Comparison of ENCODE assay signal across 2 cellular contexts in the genomic region with DNA sequence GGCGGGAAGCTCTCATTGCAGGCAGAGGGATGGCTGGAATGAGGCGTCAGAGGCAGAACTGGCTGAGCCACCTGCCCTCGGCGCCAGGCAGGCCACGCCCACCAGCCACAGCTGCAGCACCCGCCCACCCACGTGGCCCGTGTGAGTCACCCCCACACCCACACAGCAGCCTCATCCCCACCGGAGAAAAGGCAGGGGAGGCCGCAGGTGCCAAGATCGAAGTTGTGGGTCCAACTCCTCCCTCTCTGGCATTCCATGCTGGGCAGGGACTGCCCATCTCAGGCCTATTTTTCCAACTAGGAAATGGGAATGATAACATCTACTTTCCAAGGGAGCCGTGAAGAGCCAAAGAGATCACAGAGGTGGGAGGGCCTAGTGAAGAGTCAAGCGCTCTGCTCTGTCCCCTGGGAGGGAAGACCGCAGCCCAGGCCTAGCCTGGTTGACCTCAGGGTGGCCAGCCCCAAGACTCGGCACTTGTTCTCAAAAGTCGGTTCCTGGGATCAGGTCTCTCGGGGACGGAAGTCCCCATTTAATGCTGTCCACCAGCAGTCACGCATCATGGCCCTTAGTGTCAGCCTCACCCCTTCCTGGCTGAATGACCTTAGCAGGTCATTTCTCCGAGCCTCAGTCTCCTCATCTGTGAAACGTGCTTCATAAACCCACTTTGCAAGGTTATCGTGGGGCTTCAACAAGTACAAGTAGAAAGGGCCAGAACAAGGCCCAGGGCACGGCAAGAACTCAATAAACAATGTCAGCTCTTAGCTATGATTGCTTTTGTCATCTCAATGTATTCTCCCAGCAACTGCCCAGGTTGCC.
A peak's percentile ranks its signal among the peaks of the same experiment; 100 is the strongest.
TF ChIP-seq lines count a peak whose summit lies in the region.

A gene (minus strand): TSS at position 45 of the 816 bp plus-strand sequence. CDS start 2,962 bp downstream, outside the sequence.

TF ChIP-seq in HEK293, 187 proteins besides CTCF, POLR2A, EP300 and RAD21:
- TF ChIP-seq ZNF423 (tag by site-specific recombination; IDR thresholded peaks at IDR 0.05) (no peak), EGR2 (tag by site-specific recombination; IDR thresholded peaks at IDR 0.05; ENCODE audit: low read depth) (peak; percentile 81), ZFHX2 (tag by site-specific recombination; conservative IDR thresholded peaks at IDR 0.05) (peak; percentile 90), SP3 (tag by site-specific recombination; IDR thresholded peaks at IDR 0.05) (0 out of 2 replicates have a peak, but pooled peaks have one; percentile 27), ZNF776 (tag by site-specific recombination; IDR thresholded peaks at IDR 0.05; ENCODE audit: borderline replicate concordance) (no peak), KLF9 (tag by site-specific recombination; IDR thresholded peaks at IDR 0.05; ENCODE audit: low read depth) (peak; percentile 70), KLF16 (tag by site-specific recombination; IDR thresholded peaks at IDR 0.05) (peak; percentile 49; the same call in 1 of the 2 replicates), KLF1 (tag by site-specific recombination; IDR thresholded peaks at IDR 0.05) (peak; percentile 51)
- TF ChIP-seq, protein P1, sequence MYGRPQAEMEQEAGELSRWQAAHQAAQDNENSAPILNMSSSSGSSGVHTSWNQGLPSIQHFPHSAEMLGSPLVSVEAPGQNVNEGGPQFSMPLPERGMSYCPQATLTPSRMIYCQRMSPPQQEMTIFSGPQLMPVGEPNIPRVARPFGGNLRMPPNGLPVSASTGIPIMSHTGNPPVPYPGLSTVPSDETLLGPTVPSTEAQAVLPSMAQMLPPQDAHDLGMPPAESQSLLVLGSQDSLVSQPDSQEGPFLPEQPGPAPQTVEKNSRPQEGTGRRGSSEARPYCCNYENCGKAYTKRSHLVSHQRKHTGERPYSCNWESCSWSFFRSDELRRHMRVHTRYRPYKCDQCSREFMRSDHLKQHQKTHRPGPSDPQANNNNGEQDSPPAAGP (tag by site-specific recombination; IDR thresholded peaks at IDR 0.05), result 0 out of 2 replicates have a peak, but pooled peaks have one; percentile 0
- TF ChIP-seq, protein P2, sequence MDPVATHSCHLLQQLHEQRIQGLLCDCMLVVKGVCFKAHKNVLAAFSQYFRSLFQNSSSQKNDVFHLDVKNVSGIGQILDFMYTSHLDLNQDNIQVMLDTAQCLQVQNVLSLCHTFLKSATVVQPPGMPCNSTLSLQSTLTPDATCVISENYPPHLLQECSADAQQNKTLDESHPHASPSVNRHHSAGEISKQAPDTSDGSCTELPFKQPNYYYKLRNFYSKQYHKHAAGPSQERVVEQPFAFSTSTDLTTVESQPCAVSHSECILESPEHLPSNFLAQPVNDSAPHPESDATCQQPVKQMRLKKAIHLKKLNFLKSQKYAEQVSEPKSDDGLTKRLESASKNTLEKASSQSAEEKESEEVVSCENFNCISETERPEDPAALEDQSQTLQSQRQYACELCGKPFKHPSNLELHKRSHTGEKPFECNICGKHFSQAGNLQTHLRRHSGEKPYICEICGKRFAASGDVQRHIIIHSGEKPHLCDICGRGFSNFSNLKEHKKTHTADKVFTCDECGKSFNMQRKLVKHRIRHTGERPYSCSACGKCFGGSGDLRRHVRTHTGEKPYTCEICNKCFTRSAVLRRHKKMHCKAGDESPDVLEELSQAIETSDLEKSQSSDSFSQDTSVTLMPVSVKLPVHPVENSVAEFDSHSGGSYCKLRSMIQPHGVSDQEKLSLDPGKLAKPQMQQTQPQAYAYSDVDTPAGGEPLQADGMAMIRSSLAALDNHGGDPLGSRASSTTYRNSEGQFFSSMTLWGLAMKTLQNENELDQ (tag by site-specific recombination; IDR thresholded peaks at IDR 0.05; ENCODE audit: low read depth), result no peak
TF ChIP-seq in HEK293: peak in this region for 7.

TF ChIP-seq in K562, 482 proteins besides CTCF, POLR2A, EP300 and RAD21 (continues in another document):
- TF ChIP-seq NCOA4 (IDR thresholded peaks at IDR 0.05; ENCODE audit: partially characterized antibody) (no peak), CBFB (CRISPR knock-in tag; IDR thresholded peaks at IDR 0.05) (no peak), BHLHE40 (IDR thresholded peaks at IDR 0.05; ENCODE audit: low read length) (0 out of 2 replicates have a peak, but pooled peaks have one; percentile 23), EGR1 (conservative IDR thresholded peaks at IDR 0.05) (peak; percentile 88), CBFA2T3 (IDR thresholded peaks at IDR 0.05) (peak; percentile 57), ESRRA (IDR thresholded peaks at IDR 0.05; ENCODE audit: borderline replicate concordance, low read depth) (0 out of 2 replicates have a peak, but pooled peaks have one; percentile 32), NRF1 (conservative IDR thresholded peaks at IDR 0.05 in 1 of 2, IDR thresholded peaks at IDR 0.05 in 1 of 2) (peak in 1 of 2 experiments; percentile 8; a peak in 1 of 4 replicates), MYC (IDR thresholded peaks at IDR 0.05; ENCODE audit: low read depth, low read length) (0 out of 2 replicates have a peak, but pooled peaks have one; percentile 41), MYC (CRISPR knock-in tag; IDR thresholded peaks at IDR 0.05; ENCODE audit: borderline replicate concordance, low read depth) (no peak), RAD51 (IDR thresholded peaks at IDR 0.05; ENCODE audit: borderline replicate concordance, low read depth) (peak; percentile 66), CBFA2T2 (conservative IDR thresholded peaks at IDR 0.05) (peak; percentile 61), JUN (IDR thresholded peaks at IDR 0.05; ENCODE audit: borderline replicate concordance, low read depth, low read length) (peak; percentile 77), JUN (CRISPR knock-in tag; IDR thresholded peaks at IDR 0.05; ENCODE audit: borderline replicate concordance) (no peak), HNRNPH1 (optimal IDR thresholded peaks at IDR 0.05; ENCODE audit: low read depth, low read length) (no peak)
- TF ChIP-seq, protein P3, sequence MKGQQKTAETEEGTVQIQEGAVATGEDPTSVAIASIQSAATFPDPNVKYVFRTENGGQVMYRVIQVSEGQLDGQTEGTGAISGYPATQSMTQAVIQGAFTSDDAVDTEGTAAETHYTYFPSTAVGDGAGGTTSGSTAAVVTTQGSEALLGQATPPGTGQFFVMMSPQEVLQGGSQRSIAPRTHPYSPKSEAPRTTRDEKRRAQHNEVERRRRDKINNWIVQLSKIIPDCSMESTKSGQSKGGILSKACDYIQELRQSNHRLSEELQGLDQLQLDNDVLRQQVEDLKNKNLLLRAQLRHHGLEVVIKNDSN (CRISPR knock-in tag; IDR thresholded peaks at IDR 0.05), result peak; percentile 94
- TF ChIP-seq, protein P4, sequence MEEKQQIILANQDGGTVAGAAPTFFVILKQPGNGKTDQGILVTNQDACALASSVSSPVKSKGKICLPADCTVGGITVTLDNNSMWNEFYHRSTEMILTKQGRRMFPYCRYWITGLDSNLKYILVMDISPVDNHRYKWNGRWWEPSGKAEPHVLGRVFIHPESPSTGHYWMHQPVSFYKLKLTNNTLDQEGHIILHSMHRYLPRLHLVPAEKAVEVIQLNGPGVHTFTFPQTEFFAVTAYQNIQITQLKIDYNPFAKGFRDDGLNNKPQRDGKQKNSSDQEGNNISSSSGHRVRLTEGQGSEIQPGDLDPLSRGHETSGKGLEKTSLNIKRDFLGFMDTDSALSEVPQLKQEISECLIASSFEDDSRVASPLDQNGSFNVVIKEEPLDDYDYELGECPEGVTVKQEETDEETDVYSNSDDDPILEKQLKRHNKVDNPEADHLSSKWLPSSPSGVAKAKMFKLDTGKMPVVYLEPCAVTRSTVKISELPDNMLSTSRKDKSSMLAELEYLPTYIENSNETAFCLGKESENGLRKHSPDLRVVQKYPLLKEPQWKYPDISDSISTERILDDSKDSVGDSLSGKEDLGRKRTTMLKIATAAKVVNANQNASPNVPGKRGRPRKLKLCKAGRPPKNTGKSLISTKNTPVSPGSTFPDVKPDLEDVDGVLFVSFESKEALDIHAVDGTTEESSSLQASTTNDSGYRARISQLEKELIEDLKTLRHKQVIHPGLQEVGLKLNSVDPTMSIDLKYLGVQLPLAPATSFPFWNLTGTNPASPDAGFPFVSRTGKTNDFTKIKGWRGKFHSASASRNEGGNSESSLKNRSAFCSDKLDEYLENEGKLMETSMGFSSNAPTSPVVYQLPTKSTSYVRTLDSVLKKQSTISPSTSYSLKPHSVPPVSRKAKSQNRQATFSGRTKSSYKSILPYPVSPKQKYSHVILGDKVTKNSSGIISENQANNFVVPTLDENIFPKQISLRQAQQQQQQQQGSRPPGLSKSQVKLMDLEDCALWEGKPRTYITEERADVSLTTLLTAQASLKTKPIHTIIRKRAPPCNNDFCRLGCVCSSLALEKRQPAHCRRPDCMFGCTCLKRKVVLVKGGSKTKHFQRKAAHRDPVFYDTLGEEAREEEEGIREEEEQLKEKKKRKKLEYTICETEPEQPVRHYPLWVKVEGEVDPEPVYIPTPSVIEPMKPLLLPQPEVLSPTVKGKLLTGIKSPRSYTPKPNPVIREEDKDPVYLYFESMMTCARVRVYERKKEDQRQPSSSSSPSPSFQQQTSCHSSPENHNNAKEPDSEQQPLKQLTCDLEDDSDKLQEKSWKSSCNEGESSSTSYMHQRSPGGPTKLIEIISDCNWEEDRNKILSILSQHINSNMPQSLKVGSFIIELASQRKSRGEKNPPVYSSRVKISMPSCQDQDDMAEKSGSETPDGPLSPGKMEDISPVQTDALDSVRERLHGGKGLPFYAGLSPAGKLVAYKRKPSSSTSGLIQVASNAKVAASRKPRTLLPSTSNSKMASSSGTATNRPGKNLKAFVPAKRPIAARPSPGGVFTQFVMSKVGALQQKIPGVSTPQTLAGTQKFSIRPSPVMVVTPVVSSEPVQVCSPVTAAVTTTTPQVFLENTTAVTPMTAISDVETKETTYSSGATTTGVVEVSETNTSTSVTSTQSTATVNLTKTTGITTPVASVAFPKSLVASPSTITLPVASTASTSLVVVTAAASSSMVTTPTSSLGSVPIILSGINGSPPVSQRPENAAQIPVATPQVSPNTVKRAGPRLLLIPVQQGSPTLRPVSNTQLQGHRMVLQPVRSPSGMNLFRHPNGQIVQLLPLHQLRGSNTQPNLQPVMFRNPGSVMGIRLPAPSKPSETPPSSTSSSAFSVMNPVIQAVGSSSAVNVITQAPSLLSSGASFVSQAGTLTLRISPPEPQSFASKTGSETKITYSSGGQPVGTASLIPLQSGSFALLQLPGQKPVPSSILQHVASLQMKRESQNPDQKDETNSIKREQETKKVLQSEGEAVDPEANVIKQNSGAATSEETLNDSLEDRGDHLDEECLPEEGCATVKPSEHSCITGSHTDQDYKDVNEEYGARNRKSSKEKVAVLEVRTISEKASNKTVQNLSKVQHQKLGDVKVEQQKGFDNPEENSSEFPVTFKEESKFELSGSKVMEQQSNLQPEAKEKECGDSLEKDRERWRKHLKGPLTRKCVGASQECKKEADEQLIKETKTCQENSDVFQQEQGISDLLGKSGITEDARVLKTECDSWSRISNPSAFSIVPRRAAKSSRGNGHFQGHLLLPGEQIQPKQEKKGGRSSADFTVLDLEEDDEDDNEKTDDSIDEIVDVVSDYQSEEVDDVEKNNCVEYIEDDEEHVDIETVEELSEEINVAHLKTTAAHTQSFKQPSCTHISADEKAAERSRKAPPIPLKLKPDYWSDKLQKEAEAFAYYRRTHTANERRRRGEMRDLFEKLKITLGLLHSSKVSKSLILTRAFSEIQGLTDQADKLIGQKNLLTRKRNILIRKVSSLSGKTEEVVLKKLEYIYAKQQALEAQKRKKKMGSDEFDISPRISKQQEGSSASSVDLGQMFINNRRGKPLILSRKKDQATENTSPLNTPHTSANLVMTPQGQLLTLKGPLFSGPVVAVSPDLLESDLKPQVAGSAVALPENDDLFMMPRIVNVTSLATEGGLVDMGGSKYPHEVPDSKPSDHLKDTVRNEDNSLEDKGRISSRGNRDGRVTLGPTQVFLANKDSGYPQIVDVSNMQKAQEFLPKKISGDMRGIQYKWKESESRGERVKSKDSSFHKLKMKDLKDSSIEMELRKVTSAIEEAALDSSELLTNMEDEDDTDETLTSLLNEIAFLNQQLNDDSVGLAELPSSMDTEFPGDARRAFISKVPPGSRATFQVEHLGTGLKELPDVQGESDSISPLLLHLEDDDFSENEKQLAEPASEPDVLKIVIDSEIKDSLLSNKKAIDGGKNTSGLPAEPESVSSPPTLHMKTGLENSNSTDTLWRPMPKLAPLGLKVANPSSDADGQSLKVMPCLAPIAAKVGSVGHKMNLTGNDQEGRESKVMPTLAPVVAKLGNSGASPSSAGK (IDR thresholded peaks at IDR 0.05), result peak; percentile 76
- TF ChIP-seq, protein P5, sequence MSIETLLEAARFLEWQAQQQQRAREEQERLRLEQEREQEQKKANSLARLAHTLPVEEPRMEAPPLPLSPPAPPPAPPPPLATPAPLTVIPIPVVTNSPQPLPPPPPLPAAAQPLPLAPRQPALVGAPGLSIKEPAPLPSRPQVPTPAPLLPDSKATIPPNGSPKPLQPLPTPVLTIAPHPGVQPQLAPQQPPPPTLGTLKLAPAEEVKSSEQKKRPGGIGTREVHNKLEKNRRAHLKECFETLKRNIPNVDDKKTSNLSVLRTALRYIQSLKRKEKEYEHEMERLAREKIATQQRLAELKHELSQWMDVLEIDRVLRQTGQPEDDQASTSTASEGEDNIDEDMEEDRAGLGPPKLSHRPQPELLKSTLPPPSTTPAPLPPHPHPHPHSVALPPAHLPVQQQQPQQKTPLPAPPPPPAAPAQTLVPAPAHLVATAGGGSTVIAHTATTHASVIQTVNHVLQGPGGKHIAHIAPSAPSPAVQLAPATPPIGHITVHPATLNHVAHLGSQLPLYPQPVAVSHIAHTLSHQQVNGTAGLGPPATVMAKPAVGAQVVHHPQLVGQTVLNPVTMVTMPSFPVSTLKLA (conservative IDR thresholded peaks at IDR 0.05), result peak; percentile 75 to 80
- TF ChIP-seq, protein P6, sequence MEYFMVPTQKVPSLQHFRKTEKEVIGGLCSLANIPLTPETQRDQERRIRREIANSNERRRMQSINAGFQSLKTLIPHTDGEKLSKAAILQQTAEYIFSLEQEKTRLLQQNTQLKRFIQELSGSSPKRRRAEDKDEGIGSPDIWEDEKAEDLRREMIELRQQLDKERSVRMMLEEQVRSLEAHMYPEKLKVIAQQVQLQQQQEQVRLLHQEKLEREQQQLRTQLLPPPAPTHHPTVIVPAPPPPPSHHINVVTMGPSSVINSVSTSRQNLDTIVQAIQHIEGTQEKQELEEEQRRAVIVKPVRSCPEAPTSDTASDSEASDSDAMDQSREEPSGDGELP (CRISPR knock-in tag; IDR thresholded peaks at IDR 0.05; ENCODE audit: borderline replicate concordance), result peak; percentile 95
- TF ChIP-seq, protein P7, sequence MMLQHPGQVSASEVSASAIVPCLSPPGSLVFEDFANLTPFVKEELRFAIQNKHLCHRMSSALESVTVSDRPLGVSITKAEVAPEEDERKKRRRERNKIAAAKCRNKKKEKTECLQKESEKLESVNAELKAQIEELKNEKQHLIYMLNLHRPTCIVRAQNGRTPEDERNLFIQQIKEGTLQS (IDR thresholded peaks at IDR 0.05), result peak; percentile 84
- TF ChIP-seq, protein P7 (CRISPR knock-in tag; conservative IDR thresholded peaks at IDR 0.05), result no peak
- TF ChIP-seq, protein P8, sequence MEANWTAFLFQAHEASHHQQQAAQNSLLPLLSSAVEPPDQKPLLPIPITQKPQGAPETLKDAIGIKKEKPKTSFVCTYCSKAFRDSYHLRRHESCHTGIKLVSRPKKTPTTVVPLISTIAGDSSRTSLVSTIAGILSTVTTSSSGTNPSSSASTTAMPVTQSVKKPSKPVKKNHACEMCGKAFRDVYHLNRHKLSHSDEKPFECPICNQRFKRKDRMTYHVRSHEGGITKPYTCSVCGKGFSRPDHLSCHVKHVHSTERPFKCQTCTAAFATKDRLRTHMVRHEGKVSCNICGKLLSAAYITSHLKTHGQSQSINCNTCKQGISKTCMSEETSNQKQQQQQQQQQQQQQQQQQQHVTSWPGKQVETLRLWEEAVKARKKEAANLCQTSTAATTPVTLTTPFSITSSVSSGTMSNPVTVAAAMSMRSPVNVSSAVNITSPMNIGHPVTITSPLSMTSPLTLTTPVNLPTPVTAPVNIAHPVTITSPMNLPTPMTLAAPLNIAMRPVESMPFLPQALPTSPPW (CRISPR knock-in tag; IDR thresholded peaks at IDR 0.05), result peak; percentile 56
